ENCODE assay signal across 15 cellular contexts in genomic region chr7:4783762-4784351, GRCh38. TPM values are rescaled to one million over a fixed set of nuclear protein-coding genes. Genes with fewer than 3 reads are reported as not detected.
A peak's percentile ranks its signal among the peaks of the same experiment; 100 is the strongest.
DNase-seq lines count a peak whose midpoint lies in the region; ATAC-seq and TF ChIP-seq lines count a peak whose summit lies in the region.
"Had no signal": no experiment of that assay in that cellular context is flagged by ENCODE, and none has a peak within 500 bp of the region (broad histone marks: within the 10 kb centered on the region; RNA-seq: fewer than 3 reads in every experiment).

No MANE protein-coding gene starts in this region.

- no peak for TF ChIP-seq POLR2A in spleen (IDR thresholded peaks at IDR 0.05)

- no peaks in the 10 kb centered on the region for H3K4me1 Mint-ChIP-seq in glutamatergic neuron (ENCODE audit: low read depth, unreplicated experiment)
- no peaks in the 10 kb centered on the region for H3K4me1 Mint-ChIP-seq in activated CD4-positive, alpha-beta memory T cell treated with anti-CD3 and anti-CD28 coated beads for 36 hours (ENCODE audit: low read depth)
- H3K4me1 Mint-ChIP-seq: GM23338 had no signal

- H3K4me3 ChIP-seq in right cardiac atrium (ENCODE audit: low read length) (no peak overlapping the region), Panc1 (ENCODE audit: low read depth in 2 of 2, low read length in 2 of 2) (no peak overlapping the region), spleen (no peak overlapping the region)
- H3K4me3 ChIP-seq: BLaER1 treated with 17β-estradiol and CSF1 and Interleukin-3, amounts not matched to agents 10 nM and 100 nM; GM23338 had no signal

- H3K27me3 Mint-ChIP-seq in glutamatergic neuron (ENCODE audit: unreplicated experiment), result peaks cover 3% of the 10 kb centered on the region
- H3K27me3 Mint-ChIP-seq in activated CD4-positive, alpha-beta memory T cell treated with anti-CD3 and anti-CD28 coated beads for 36 hours, result no peaks in the 10 kb centered on the region
- H3K27me3 Mint-ChIP-seq: B cell had no signal

- DNase-seq in right cardiac atrium (peak in 2 of 3 donors; percentile 62 to 73), left ventricle myocardium superior (no peak), Panc1 (ENCODE audit: low read depth, low spot score) (no peak), glutamatergic neuron (peak; percentile 14), spleen (peak; percentile 71), SW480 (ENCODE audit: low spot score) (no peak)
- DNase-seq in activated CD4-positive, alpha-beta memory T cell treated with anti-CD3 and anti-CD28 coated beads for 36 hours, result no peak
- DNase-seq: Calu3, DMS79 treated with DMSO at 0.1 percent for 48 hours, GF-D8, HCEC 1CT had no signal

- H3K4me1 ChIP-seq in right cardiac atrium (ENCODE audit: control insufficient read depth, insufficient read depth, low read length) (no peaks in the 10 kb centered on the region), Panc1 (ENCODE audit: control insufficient read depth, insufficient read depth, low read length) (no peaks in the 10 kb centered on the region), spleen (peaks cover 0 to 15% (median 3%) of the 10 kb centered on the region in 6 donors)

- H3K9me3 Mint-ChIP-seq in glutamatergic neuron (ENCODE audit: unreplicated experiment), result peaks cover 8% of the 10 kb centered on the region
- no peaks in the 10 kb centered on the region for H3K9me3 Mint-ChIP-seq in activated CD4-positive, alpha-beta memory T cell treated with anti-CD3 and anti-CD28 coated beads for 36 hours
- H3K9me3 Mint-ChIP-seq: CD8-positive, alpha-beta T cell; GM23338 had no signal

- POLR2A ChIA-PET in Panc1 (lab: Charles Lee), result no interaction called here
- POLR2A ChIA-PET in activated CD4-positive, alpha-beta memory T cell treated with anti-CD3 and anti-CD28 coated beads for 36 hours (lab: Charles Lee), result interaction anchor here (0.7 kb wide), 1 partner anchor 355 kb away, joined by 3 read pairs; no protein-coding TSS in a partner anchor

- no peak overlapping the region for H3K4me3 Mint-ChIP-seq in glutamatergic neuron (ENCODE audit: unreplicated experiment)
- no peak overlapping the region for H3K4me3 Mint-ChIP-seq in activated CD4-positive, alpha-beta memory T cell treated with anti-CD3 and anti-CD28 coated beads for 36 hours
- H3K4me3 Mint-ChIP-seq: B cell; CD8-positive, alpha-beta T cell; GM23338 had no signal

- H3K27ac Mint-ChIP-seq in glutamatergic neuron (ENCODE audit: unreplicated experiment), result no peak overlapping the region
- no peak overlapping the region for H3K27ac Mint-ChIP-seq in activated CD4-positive, alpha-beta memory T cell treated with anti-CD3 and anti-CD28 coated beads for 36 hours
- H3K27ac Mint-ChIP-seq: B cell; CD8-positive, alpha-beta T cell; GM23338 had no signal

- CTCF ChIA-PET in Panc1 (lab: Charles Lee), result no interaction called here
- CTCF ChIA-PET in activated CD4-positive, alpha-beta memory T cell treated with anti-CD3 and anti-CD28 coated beads for 36 hours (lab: Charles Lee), result no interaction called here

- TF ChIP-seq CTCF in Panc1 (IDR thresholded peaks at IDR 0.05), result no peak
- TF ChIP-seq CTCF in glutamatergic neuron (IDR thresholded peaks at IDR 0.05; ENCODE audit: partially characterized antibody, unreplicated experiment), result no peak
- no peak for TF ChIP-seq CTCF in spleen (IDR thresholded peaks at IDR 0.05 in 8 of 11, conservative IDR thresholded peaks at IDR 0.05 in 3 of 11)

- in situ Hi-C loops in Panc1 (cut with HindIII; ENCODE audit: low pct_unique_long_range_greater_than_20kb, low sequenced_read_pairs), result no loop called here

- ATAC-seq in right cardiac atrium (peak in 1 of 2 donors; percentile 1), left ventricle myocardium superior (no peak), Panc1 (0 out of 2 replicates have a peak, but pooled peaks have one; percentile 9)
- ATAC-seq: CD8-positive, alpha-beta T cell; GM23338 had no signal

- H3K27me3 ChIP-seq in right cardiac atrium (ENCODE audit: control insufficient read depth, insufficient read depth), result no peaks in the 10 kb centered on the region
- H3K27me3 ChIP-seq in Panc1 (ENCODE audit: control insufficient read depth, insufficient read depth, low read length), result no peaks in the 10 kb centered on the region
- no peaks in the 10 kb centered on the region for H3K27me3 ChIP-seq in spleen (replicated peaks in 1 of 7)
- H3K27me3 ChIP-seq: BLaER1 treated with 17β-estradiol and CSF1 and Interleukin-3, amounts not matched to agents 10 nM and 100 nM had no signal

- no peak overlapping the region for H3K27ac ChIP-seq in right cardiac atrium (ENCODE audit: low read length)
- no peak overlapping the region for H3K27ac ChIP-seq in Panc1 (ENCODE audit: low read length)
- no peak overlapping the region for H3K27ac ChIP-seq in spleen

- no peaks in the 10 kb centered on the region; the same call in 1 of the 2 replicates for H3K36me3 ChIP-seq in Panc1 (ENCODE audit: control insufficient read depth, insufficient read depth, low read length)
- peaks cover 7 to 96% (median 90%) of the 10 kb centered on the region in 6 donors for H3K36me3 ChIP-seq in spleen

- WGBS in right cardiac atrium, result 88% methylated on average over 40 of the region's 40 CpGs
- WGBS in spleen, 5 donors, result 91 to 97% (median 94%) methylated on average over 25 to 40 of the region's 40 CpGs

- BruUV-seq in Panc1 (replicated peaks; lab: Mats Ljungman, UMichigan), result no TSS peak

- H3K9me3 ChIP-seq in right cardiac atrium (ENCODE audit: control insufficient read depth, low read length), result no peaks in the 10 kb centered on the region
- H3K9me3 ChIP-seq in Panc1 (ENCODE audit: control insufficient read depth, insufficient read depth, low read depth, low read length), result no peaks in the 10 kb centered on the region
- H3K9me3 ChIP-seq in spleen, result no peaks in the 10 kb centered on the region
- H3K9me3 ChIP-seq: BLaER1 treated with 17β-estradiol and CSF1 and Interleukin-3, amounts not matched to agents 10 nM and 100 nM had no signal

- intact Hi-C loops in right cardiac atrium (cut with DNase I) (no loop called here), left ventricle myocardium superior (cut with micrococcal nuclease) (no loop called here), Panc1 (cut with micrococcal nuclease; ENCODE audit: unreplicated experiment) (no loop called here), spleen (cut with DNase I; ENCODE audit: low total_unique reads) (no loop called here)
- intact Hi-C loops in activated CD4-positive, alpha-beta memory T cell treated with anti-CD3 and anti-CD28 coated beads for 36 hours (cut with micrococcal nuclease), result no loop called here

- no peaks in the 10 kb centered on the region for H3K36me3 Mint-ChIP-seq in glutamatergic neuron (ENCODE audit: unreplicated experiment)
- peaks cover 15% of the 10 kb centered on the region for H3K36me3 Mint-ChIP-seq in activated CD4-positive, alpha-beta memory T cell treated with anti-CD3 and anti-CD28 coated beads for 36 hours

RNA-seq across cellular contexts. Expression of gene AP5Z1, which starts 8.4 kb away (rescaled TPM):
- total RNA-seq in right cardiac atrium (10 to 100 TPM; 10.5 to 17.3 (median 15.2) TPM), left ventricle myocardium superior (10.5 TPM), Panc1 (2021; ENCODE audit: unreplicated experiment) (100.0 TPM), glutamatergic neuron (ENCODE audit: unreplicated experiment) (49.8 TPM), spleen (10 to 100 TPM; 39.3 to 72.7 (median 62.8) TPM)
- polyA plus RNA-seq in right cardiac atrium (12.4 TPM), spleen (100 to 1,000 TPM in 2 of 3 donors, 10 to 100 TPM in 1; 62.9 to 156 (median 139) TPM)
- polyA plus RNA-seq in Panc1 (2012; ENCODE audit: insufficient read length), result 91.5 TPM
- 10 to 100 TPM; 21.6 to 24.1 TPM for total RNA-seq in activated CD4-positive, alpha-beta memory T cell treated with anti-CD3 and anti-CD28 coated beads for 36 hours

Comparison
In these comparisons a context has a peak if more than half of its experiments do, and no peak if none do; other contexts are left out.
1. DNase-seq: peak in right cardiac atrium (2 of 3), glutamatergic neuron (single experiment) and spleen (single experiment); none in left ventricle myocardium superior (single experiment), Panc1 (single experiment), activated CD4-positive, alpha-beta memory T cell treated with anti-CD3 and anti-CD28 coated beads for 36 hours (single experiment) and SW480 (single experiment).